19 cellular contexts compared by ENCODE assay signal in genomic region chr13:39012608-39013007, GRCh38. TPM values are rescaled to one million over a fixed set of nuclear protein-coding genes. Genes with fewer than 3 reads are reported as not detected.
DNase-seq lines count a peak whose midpoint lies in the region; ATAC-seq and TF ChIP-seq lines count a peak whose summit lies in the region.
"Had no signal": no experiment of that assay in that cellular context is flagged by ENCODE, and none has a peak within 500 bp of the region (broad histone marks: within the 10 kb centered on the region; RNA-seq: fewer than 3 reads in every experiment).

No MANE protein-coding gene starts in this region.

- no peaks in the 10 kb centered on the region for H4K20me1 ChIP-seq in DND-41 (ENCODE audit: insufficient read depth, low read length)
- H4K20me1 ChIP-seq in Loucy (ENCODE audit: insufficient read depth, low read length, poor library complexity, severe bottlenecking) = no peaks in the 10 kb centered on the region

- H3K27me3 ChIP-seq in DND-41 (ENCODE audit: insufficient read depth, low read length, poor library complexity) (no peaks in the 10 kb centered on the region), Loucy (ENCODE audit: insufficient read depth, low read length, poor library complexity, severe bottlenecking) (no peaks in the 10 kb centered on the region)

- TF ChIP-seq CTCF in DND-41 (IDR thresholded peaks at IDR 0.05; ENCODE audit: borderline replicate concordance, extremely low read depth, low read length, poor library complexity, severe bottlenecking) = peak; percentile 31
- TF ChIP-seq CTCF in Loucy (conservative IDR thresholded peaks at IDR 0.05; ENCODE audit: low read length) = peak; percentile 42
- TF ChIP-seq CTCF in mucosa of descending colon (IDR thresholded peaks at IDR 0.05) = no peak

- H3K9me3 ChIP-seq in DND-41 (ENCODE audit: insufficient read depth, low read length, severe bottlenecking) (no peaks in the 10 kb centered on the region), Loucy (ENCODE audit: insufficient read depth, low read depth, low read length) (no peaks in the 10 kb centered on the region), mucosa of descending colon (no peaks in the 10 kb centered on the region)
- H3K9me3 ChIP-seq: HAP-1, psoas muscle had no signal

- H3K79me2 ChIP-seq in DND-41 (ENCODE audit: insufficient read depth, low read length) = no peaks in the 10 kb centered on the region
- no peaks in the 10 kb centered on the region for H3K79me2 ChIP-seq in Loucy (ENCODE audit: insufficient read depth, low read length)

- peaks cover 80% of the 10 kb centered on the region for H3K36me3 ChIP-seq in DND-41 (ENCODE audit: insufficient read depth, low read length)
- peaks cover 75% of the 10 kb centered on the region for H3K36me3 ChIP-seq in Loucy (ENCODE audit: insufficient read depth, low read length)
- H3K36me3 ChIP-seq in mucosa of descending colon (ENCODE audit: low read depth) = peaks cover 4% of the 10 kb centered on the region

- intact Hi-C loops in mucosa of descending colon (cut with DNase I, micrococcal nuclease) = no loop called here
- intact Hi-C loops in Right ventricle myocardium inferior (cut with DNase I) = no loop called here
- intact Hi-C loops in activated CD4-positive, alpha-beta T cell treated with anti-CD3 and anti-CD28 coated beads for 36 hours (cut with DNase I, micrococcal nuclease) = no loop called here

- H3K27ac Mint-ChIP-seq in activated CD4-positive, alpha-beta T cell treated with anti-CD3 and anti-CD28 coated beads for 36 hours = no peak overlapping the region
- H3K27ac Mint-ChIP-seq: CD4-positive, alpha-beta T cell had no signal

- DNase-seq in DND-41 (no peak), ecto neural progenitor cell (ENCODE audit: low spot score) (peak; percentile 52), mucosa of descending colon (peak in 1 of 3 donors; percentile 24), Right ventricle myocardium inferior (ENCODE audit: missing footprints) (no peak), foreskin melanocyte (no peak)
- no peak for DNase-seq in activated CD4-positive, alpha-beta T cell treated with anti-CD3 and anti-CD28 coated beads for 36 hours
- DNase-seq: activated CD4-positive, alpha-beta T cell treated with anti-CD3 and anti-CD28 coated beads, Interleukin-2, amount 50 U/mL, for 48 hours; activated T-cell treated with anti-CD3 and anti-CD28 coated beads, Interleukin-2, amount 50 U/mL, for 48 hours; CD4-positive, alpha-beta T cell; Kasumi-1; left cardiac atrium; NCI-H187; NCI-H526 treated with DMSO at 0.1 percent for 48 hours; psoas muscle; T1000 had no signal

- H3K4me3 ChIP-seq in DND-41 (ENCODE audit: low read depth in 1 of 2, low read length in 2 of 2) (no peak overlapping the region), Loucy (ENCODE audit: low read length, poor library complexity, severe bottlenecking) (no peak overlapping the region), mucosa of descending colon (no peak overlapping the region)
- H3K4me3 ChIP-seq: HAP-1, psoas muscle had no signal

- no peak overlapping the region for H3K4me2 ChIP-seq in DND-41 (ENCODE audit: insufficient read depth, low read length)
- H3K4me2 ChIP-seq in Loucy (ENCODE audit: low read depth, low read length, poor library complexity, severe bottlenecking) = no peak overlapping the region

- H3K9me2 ChIP-seq in Loucy (replicated peaks; ENCODE audit: low read depth, low read length) = no peaks in the 10 kb centered on the region

- H3K4me3 Mint-ChIP-seq in activated CD4-positive, alpha-beta T cell treated with anti-CD3 and anti-CD28 coated beads for 36 hours = no peak overlapping the region
- H3K4me3 Mint-ChIP-seq: CD4-positive, alpha-beta T cell had no signal

- no peak overlapping the region for H3K9ac ChIP-seq in DND-41 (ENCODE audit: low read depth, low read length)
- no peak overlapping the region for H3K9ac ChIP-seq in Loucy (ENCODE audit: low read depth, low read length, poor library complexity, severe bottlenecking)

- H3F3A ChIP-seq in Loucy (ENCODE audit: low read depth) = no peaks in the 10 kb centered on the region

- H3K36me3 Mint-ChIP-seq in activated CD4-positive, alpha-beta T cell treated with anti-CD3 and anti-CD28 coated beads for 36 hours (ENCODE audit: low read depth) = peaks cover 71% of the 10 kb centered on the region

- ATAC-seq in DND-41 (ENCODE audit: insufficient read depth, low read depth) (no peak), mucosa of descending colon (peak; percentile 41), Right ventricle myocardium inferior (no peak), GM21360 (IDR thresholded peaks at IDR 0.05; ENCODE audit: unreplicated experiment) (no peak)
- no peak for ATAC-seq in activated CD4-positive, alpha-beta T cell treated with anti-CD3 and anti-CD28 coated beads for 36 hours
- ATAC-seq: left cardiac atrium, psoas muscle had no signal

- no peaks in the 10 kb centered on the region for H3K27me3 Mint-ChIP-seq in activated CD4-positive, alpha-beta T cell treated with anti-CD3 and anti-CD28 coated beads for 36 hours
- H3K27me3 Mint-ChIP-seq: CD4-positive, alpha-beta T cell had no signal

- H3K4me1 ChIP-seq in DND-41 (ENCODE audit: insufficient read depth, low read length) (no peaks in the 10 kb centered on the region), Loucy (ENCODE audit: insufficient read depth, low read length, poor library complexity, severe bottlenecking) (no peaks in the 10 kb centered on the region), mucosa of descending colon (ENCODE audit: low read depth) (no peaks in the 10 kb centered on the region)
- H3K4me1 ChIP-seq: HAP-1 had no signal

- CTCF ChIA-PET in activated CD4-positive, alpha-beta T cell treated with anti-CD3 and anti-CD28 coated beads for 36 hours (lab: Charles Lee) = interaction anchor here (0.7 kb wide), 1 partner anchor 599 kb away, joined by 3 read pairs; no protein-coding TSS in a partner anchor

- H3K4me1 Mint-ChIP-seq in activated CD4-positive, alpha-beta T cell treated with anti-CD3 and anti-CD28 coated beads for 36 hours = peaks cover 4% of the 10 kb centered on the region

- H2AFZ ChIP-seq in DND-41 (ENCODE audit: low read depth, low read length) = no peak overlapping the region
- H2AFZ ChIP-seq in Loucy (ENCODE audit: low read length) = no peak overlapping the region

- H3K9me3 Mint-ChIP-seq in activated CD4-positive, alpha-beta T cell treated with anti-CD3 and anti-CD28 coated beads for 36 hours (ENCODE audit: low read depth) = no peaks in the 10 kb centered on the region
- H3K9me3 Mint-ChIP-seq: CD4-positive, alpha-beta T cell had no signal

- POLR2A ChIA-PET in activated CD4-positive, alpha-beta T cell treated with anti-CD3 and anti-CD28 coated beads for 36 hours (lab: Charles Lee) = no interaction called here

- no peak overlapping the region for H3K27ac ChIP-seq in DND-41 (ENCODE audit: low read length)
- H3K27ac ChIP-seq: psoas muscle had no signal

RNA-seq across cellular contexts. Expression of gene STOML3, which starts 22.0 kb away (rescaled TPM):
- total RNA-seq in mucosa of descending colon (under 1 TPM in 1 of 3 donors, not detected in 2; 0.52 TPM), Right ventricle myocardium inferior (not detected)
- not detected for total RNA-seq in activated CD4-positive, alpha-beta T cell treated with anti-CD3 and anti-CD28 coated beads for 36 hours
- total RNA-seq: CD4-positive, alpha-beta T cell; left cardiac atrium; psoas muscle; subcutaneous adipose tissue had no signal

RNA-seq across cellular contexts. Expression of gene PROSER1, which starts 25.3 kb away (rescaled TPM):
- total RNA-seq in mucosa of descending colon (10 to 100 TPM; 37.4 to 45.0 (median 43.3) TPM), Right ventricle myocardium inferior (15.9 TPM)
- total RNA-seq in activated CD4-positive, alpha-beta T cell treated with anti-CD3 and anti-CD28 coated beads for 36 hours = 10 to 100 TPM; 64.8 to 75.4 TPM

RNA-seq across cellular contexts. Expression of gene NHLRC3, which starts 25.6 kb away (rescaled TPM):
- total RNA-seq in mucosa of descending colon (10 to 100 TPM; 20.9 to 37.0 (median 33.5) TPM), Right ventricle myocardium inferior (9.5 TPM)
- total RNA-seq in activated CD4-positive, alpha-beta T cell treated with anti-CD3 and anti-CD28 coated beads for 36 hours = 10 to 100 TPM in 1 of 2 experiments, 1 to 10 TPM in 1; 9.0 to 12.3 TPM
